ENCODE assay signal across 1 cellular context in genomic region chr12:54160807-54161480, GRCh38.
A peak's percentile ranks its signal among the peaks of the same experiment; 100 is the strongest.
TF ChIP-seq lines count a peak whose summit lies in the region.

No MANE protein-coding gene starts in this region.

TF ChIP-seq in HEK293, 187 proteins besides CTCF, POLR2A, EP300 and RAD21 (continued from another document):
- TF ChIP-seq PBX3 (CRISPR knock-in tag; IDR thresholded peaks at IDR 0.05) (no peak), ZNF624 (tag by site-specific recombination; IDR thresholded peaks at IDR 0.05) (no peak), ZNF2 (tag by site-specific recombination; IDR thresholded peaks at IDR 0.05) (no peak), ZNF776 (tag by site-specific recombination; IDR thresholded peaks at IDR 0.05; ENCODE audit: borderline replicate concordance) (no peak), ZFP41 (tag by site-specific recombination; IDR thresholded peaks at IDR 0.05; ENCODE audit: borderline replicate concordance) (no peak), KLF7 (tag by site-specific recombination; IDR thresholded peaks at IDR 0.05; ENCODE audit: borderline replicate concordance) (no peak), TRIM28 (IDR thresholded peaks at IDR 0.05; ENCODE audit: borderline replicate concordance, low read length) (no peak), ZBTB17 (tag by site-specific recombination; IDR thresholded peaks at IDR 0.05) (no peak), ZBTB48 (tag by site-specific recombination; IDR thresholded peaks at IDR 0.05) (peak; percentile 63; the same call in 1 of the 2 replicates), ZEB2 (tag by site-specific recombination; IDR thresholded peaks at IDR 0.05) (0 out of 2 replicates have a peak, but pooled peaks have one; percentile 32), ZNF561 (tag by site-specific recombination; IDR thresholded peaks at IDR 0.05; ENCODE audit: borderline replicate concordance) (peak; percentile 88), ZNF747 (tag by site-specific recombination; IDR thresholded peaks at IDR 0.05) (no peak), ZSCAN30 (tag by site-specific recombination; IDR thresholded peaks at IDR 0.05) (peak; percentile 67; the same call in 1 of the 2 replicates), ZNF596 (tag by site-specific recombination; IDR thresholded peaks at IDR 0.05) (no peak), ZNF341 (tag by site-specific recombination; IDR thresholded peaks at IDR 0.05; ENCODE audit: low read depth) (peak; percentile 94), ZFP69B (tag by site-specific recombination; IDR thresholded peaks at IDR 0.05) (0 out of 2 replicates have a peak, but pooled peaks have one; percentile 56), ZNF843 (tag by site-specific recombination; IDR thresholded peaks at IDR 0.05) (peak; percentile 69; the same call in 1 of the 2 replicates), ZNF501 (tag by site-specific recombination; IDR thresholded peaks at IDR 0.05) (0 out of 2 replicates have a peak, but pooled peaks have one; percentile 40), ZNF18 (tag by site-specific recombination; IDR thresholded peaks at IDR 0.05) (peak; percentile 53), ZNF664 (tag by site-specific recombination; IDR thresholded peaks at IDR 0.05) (no peak), BCL11A (tag by site-specific recombination; IDR thresholded peaks at IDR 0.05; ENCODE audit: low read depth) (no peak), ZXDB (tag by site-specific recombination; IDR thresholded peaks at IDR 0.05) (peak; percentile 38; the same call in 1 of the 2 replicates), SP3 (tag by site-specific recombination; IDR thresholded peaks at IDR 0.05) (peak; percentile 34; the same call in 1 of the 2 replicates), BCL11B (tag by site-specific recombination; IDR thresholded peaks at IDR 0.05; ENCODE audit: low read depth) (0 out of 2 replicates have a peak, but pooled peaks have one; percentile 58), ZNF140 (tag by site-specific recombination; IDR thresholded peaks at IDR 0.05) (no peak), ZNF48 (tag by site-specific recombination; IDR thresholded peaks at IDR 0.05) (no peak), ZNF121 (tag by site-specific recombination; IDR thresholded peaks at IDR 0.05) (peak; percentile 20; the same call in 1 of the 2 replicates), ZNF423 (tag by site-specific recombination; IDR thresholded peaks at IDR 0.05) (peak; percentile 55; the same call in 1 of the 2 replicates), SALL2 (tag by site-specific recombination; IDR thresholded peaks at IDR 0.05; ENCODE audit: borderline replicate concordance) (no peak), KLF9 (tag by site-specific recombination; IDR thresholded peaks at IDR 0.05; ENCODE audit: low read depth) (no peak), PRDM10 (tag by site-specific recombination; IDR thresholded peaks at IDR 0.05) (peak; percentile 96; the same call in 1 of the 2 replicates)
- TF ChIP-seq, protein P1, sequence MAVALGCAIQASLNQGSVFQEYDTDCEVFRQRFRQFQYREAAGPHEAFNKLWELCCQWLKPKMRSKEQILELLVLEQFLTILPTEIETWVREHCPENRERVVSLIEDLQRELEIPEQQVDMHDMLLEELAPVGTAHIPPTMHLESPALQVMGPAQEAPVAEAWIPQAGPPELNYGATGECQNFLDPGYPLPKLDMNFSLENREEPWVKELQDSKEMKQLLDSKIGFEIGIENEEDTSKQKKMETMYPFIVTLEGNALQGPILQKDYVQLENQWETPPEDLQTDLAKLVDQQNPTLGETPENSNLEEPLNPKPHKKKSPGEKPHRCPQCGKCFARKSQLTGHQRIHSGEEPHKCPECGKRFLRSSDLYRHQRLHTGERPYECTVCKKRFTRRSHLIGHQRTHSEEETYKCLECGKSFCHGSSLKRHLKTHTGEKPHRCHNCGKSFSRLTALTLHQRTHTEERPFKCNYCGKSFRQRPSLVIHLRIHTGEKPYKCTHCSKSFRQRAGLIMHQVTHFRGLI (tag by site-specific recombination; IDR thresholded peaks at IDR 0.05), result 0 out of 2 replicates have a peak, but pooled peaks have one; percentile 26
- TF ChIP-seq, protein P2, sequence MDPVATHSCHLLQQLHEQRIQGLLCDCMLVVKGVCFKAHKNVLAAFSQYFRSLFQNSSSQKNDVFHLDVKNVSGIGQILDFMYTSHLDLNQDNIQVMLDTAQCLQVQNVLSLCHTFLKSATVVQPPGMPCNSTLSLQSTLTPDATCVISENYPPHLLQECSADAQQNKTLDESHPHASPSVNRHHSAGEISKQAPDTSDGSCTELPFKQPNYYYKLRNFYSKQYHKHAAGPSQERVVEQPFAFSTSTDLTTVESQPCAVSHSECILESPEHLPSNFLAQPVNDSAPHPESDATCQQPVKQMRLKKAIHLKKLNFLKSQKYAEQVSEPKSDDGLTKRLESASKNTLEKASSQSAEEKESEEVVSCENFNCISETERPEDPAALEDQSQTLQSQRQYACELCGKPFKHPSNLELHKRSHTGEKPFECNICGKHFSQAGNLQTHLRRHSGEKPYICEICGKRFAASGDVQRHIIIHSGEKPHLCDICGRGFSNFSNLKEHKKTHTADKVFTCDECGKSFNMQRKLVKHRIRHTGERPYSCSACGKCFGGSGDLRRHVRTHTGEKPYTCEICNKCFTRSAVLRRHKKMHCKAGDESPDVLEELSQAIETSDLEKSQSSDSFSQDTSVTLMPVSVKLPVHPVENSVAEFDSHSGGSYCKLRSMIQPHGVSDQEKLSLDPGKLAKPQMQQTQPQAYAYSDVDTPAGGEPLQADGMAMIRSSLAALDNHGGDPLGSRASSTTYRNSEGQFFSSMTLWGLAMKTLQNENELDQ (tag by site-specific recombination; IDR thresholded peaks at IDR 0.05; ENCODE audit: low read depth), result no peak
- TF ChIP-seq, protein P3, sequence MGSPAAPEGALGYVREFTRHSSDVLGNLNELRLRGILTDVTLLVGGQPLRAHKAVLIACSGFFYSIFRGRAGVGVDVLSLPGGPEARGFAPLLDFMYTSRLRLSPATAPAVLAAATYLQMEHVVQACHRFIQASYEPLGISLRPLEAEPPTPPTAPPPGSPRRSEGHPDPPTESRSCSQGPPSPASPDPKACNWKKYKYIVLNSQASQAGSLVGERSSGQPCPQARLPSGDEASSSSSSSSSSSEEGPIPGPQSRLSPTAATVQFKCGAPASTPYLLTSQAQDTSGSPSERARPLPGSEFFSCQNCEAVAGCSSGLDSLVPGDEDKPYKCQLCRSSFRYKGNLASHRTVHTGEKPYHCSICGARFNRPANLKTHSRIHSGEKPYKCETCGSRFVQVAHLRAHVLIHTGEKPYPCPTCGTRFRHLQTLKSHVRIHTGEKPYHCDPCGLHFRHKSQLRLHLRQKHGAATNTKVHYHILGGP (tag by site-specific recombination; IDR thresholded peaks at IDR 0.05), result no peak
